1 cellular context compared by ENCODE assay signal in genomic region chr4:38601244-38601915, GRCh38.
TF ChIP-seq lines count a peak whose summit lies in the region.

No MANE protein-coding gene starts in this region.

TF ChIP-seq in HepG2, 621 proteins besides CTCF, POLR2A, EP300 and RAD21 (continued from another document and continues in another):
- TF ChIP-seq ZNF224 (CRISPR knock-in tag; IDR thresholded peaks at IDR 0.05), result no peak
- peak; percentile 64; the same call in 1 of the 2 replicates for TF ChIP-seq ZBTB20 (CRISPR knock-in tag; IDR thresholded peaks at IDR 0.05; ENCODE audit: borderline replicate concordance, low read depth)
- TF ChIP-seq TRIM24 (CRISPR knock-in tag; IDR thresholded peaks at IDR 0.05), result peak; percentile 37; the same call in 1 of the 2 replicates
- no peak for TF ChIP-seq ZNF205 (CRISPR knock-in tag; IDR thresholded peaks at IDR 0.05)
- 0 out of 2 replicates have a peak, but pooled peaks have one; percentile 12 for TF ChIP-seq RARA (CRISPR knock-in tag; IDR thresholded peaks at IDR 0.05)
- 0 out of 2 replicates have a peak, but pooled peaks have one; percentile 46 for TF ChIP-seq GABPB1 (CRISPR knock-in tag; IDR thresholded peaks at IDR 0.05)
- TF ChIP-seq SMAD3 (CRISPR knock-in tag; IDR thresholded peaks at IDR 0.05), result peak; percentile 48; the same call in 1 of the 2 replicates
- peak; percentile 81 for TF ChIP-seq HMG20A (CRISPR knock-in tag; IDR thresholded peaks at IDR 0.05; ENCODE audit: borderline replicate concordance)
- TF ChIP-seq, protein P1, sequence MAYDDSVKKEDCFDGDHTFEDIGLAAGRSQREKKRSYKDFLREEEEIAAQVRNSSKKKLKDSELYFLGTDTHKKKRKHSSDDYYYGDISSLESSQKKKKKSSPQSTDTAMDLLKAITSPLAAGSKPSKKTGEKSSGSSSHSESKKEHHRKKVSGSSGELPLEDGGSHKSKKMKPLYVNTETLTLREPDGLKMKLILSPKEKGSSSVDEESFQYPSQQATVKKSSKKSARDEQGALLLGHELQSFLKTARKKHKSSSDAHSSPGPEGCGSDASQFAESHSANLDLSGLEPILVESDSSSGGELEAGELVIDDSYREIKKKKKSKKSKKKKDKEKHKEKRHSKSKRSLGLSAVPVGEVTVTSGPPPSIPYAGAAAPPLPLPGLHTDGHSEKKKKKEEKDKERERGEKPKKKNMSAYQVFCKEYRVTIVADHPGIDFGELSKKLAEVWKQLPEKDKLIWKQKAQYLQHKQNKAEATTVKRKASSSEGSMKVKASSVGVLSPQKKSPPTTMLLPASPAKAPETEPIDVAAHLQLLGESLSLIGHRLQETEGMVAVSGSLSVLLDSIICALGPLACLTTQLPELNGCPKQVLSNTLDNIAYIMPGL (CRISPR knock-in tag; IDR thresholded peaks at IDR 0.05; ENCODE audit: borderline replicate concordance in 1 of 2, low read depth in 1 of 2), result 0 out of 4 replicates have a peak, but pooled peaks of 1 of the 2 experiments have one; percentile 24
- no peak for TF ChIP-seq TAF1 (CRISPR knock-in tag; IDR thresholded peaks at IDR 0.05)
- TF ChIP-seq RXRB (CRISPR knock-in tag; IDR thresholded peaks at IDR 0.05; ENCODE audit: borderline replicate concordance), result peak; percentile 49; the same call in 1 of the 2 replicates
- TF ChIP-seq ZBTB40 (IDR thresholded peaks at IDR 0.05), result no peak
- TF ChIP-seq ZBTB40 (CRISPR knock-in tag; IDR thresholded peaks at IDR 0.05), result no peak
- TF ChIP-seq ZNF710 (CRISPR knock-in tag; IDR thresholded peaks at IDR 0.05; ENCODE audit: borderline replicate concordance), result no peak
- TF ChIP-seq, protein P2, sequence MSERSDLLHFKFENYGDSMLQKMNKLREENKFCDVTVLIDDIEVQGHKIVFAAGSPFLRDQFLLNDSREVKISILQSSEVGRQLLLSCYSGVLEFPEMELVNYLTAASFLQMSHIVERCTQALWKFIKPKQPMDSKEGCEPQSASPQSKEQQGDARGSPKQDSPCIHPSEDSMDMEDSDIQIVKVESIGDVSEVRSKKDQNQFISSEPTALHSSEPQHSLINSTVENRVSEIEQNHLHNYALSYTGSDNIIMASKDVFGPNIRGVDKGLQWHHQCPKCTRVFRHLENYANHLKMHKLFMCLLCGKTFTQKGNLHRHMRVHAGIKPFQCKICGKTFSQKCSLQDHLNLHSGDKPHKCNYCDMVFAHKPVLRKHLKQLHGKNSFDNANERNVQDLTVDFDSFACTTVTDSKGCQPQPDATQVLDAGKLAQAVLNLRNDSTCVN (CRISPR knock-in tag; IDR thresholded peaks at IDR 0.05; ENCODE audit: borderline replicate concordance), result peak; percentile 97
- peak; percentile 49; the same call in 1 of the 2 replicates for TF ChIP-seq SALL1 (CRISPR knock-in tag; IDR thresholded peaks at IDR 0.05)
- TF ChIP-seq, protein P3, sequence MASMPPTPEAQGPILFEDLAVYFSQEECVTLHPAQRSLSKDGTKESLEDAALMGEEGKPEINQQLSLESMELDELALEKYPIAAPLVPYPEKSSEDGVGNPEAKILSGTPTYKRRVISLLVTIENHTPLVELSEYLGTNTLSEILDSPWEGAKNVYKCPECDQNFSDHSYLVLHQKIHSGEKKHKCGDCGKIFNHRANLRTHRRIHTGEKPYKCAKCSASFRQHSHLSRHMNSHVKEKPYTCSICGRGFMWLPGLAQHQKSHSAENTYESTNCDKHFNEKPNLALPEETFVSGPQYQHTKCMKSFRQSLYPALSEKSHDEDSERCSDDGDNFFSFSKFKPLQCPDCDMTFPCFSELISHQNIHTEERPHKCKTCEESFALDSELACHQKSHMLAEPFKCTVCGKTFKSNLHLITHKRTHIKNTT (CRISPR knock-in tag; IDR thresholded peaks at IDR 0.05), result no peak
- TF ChIP-seq HDAC2 (CRISPR knock-in tag; IDR thresholded peaks at IDR 0.05), result peak; percentile 43; the same call in 1 of the 2 replicates
- peak; percentile 54; the same call in 1 of the 2 replicates for TF ChIP-seq SOX5 (CRISPR knock-in tag; IDR thresholded peaks at IDR 0.05; ENCODE audit: borderline replicate concordance)
- 0 out of 2 replicates have a peak, but pooled peaks have one; percentile 32 for TF ChIP-seq MED1 (CRISPR knock-in tag; IDR thresholded peaks at IDR 0.05)
- peak; percentile 34 for TF ChIP-seq JARID2 (CRISPR knock-in tag; IDR thresholded peaks at IDR 0.05; ENCODE audit: insufficient replicate concordance)
- peak; percentile 53; the same call in 1 of the 2 replicates for TF ChIP-seq ATF7 (IDR thresholded peaks at IDR 0.05)
- no peak for TF ChIP-seq ATF7 (CRISPR knock-in tag; IDR thresholded peaks at IDR 0.05)
- TF ChIP-seq KLF6 (CRISPR knock-in tag; IDR thresholded peaks at IDR 0.05), result 0 out of 2 replicates have a peak, but pooled peaks have one; percentile 34
- no peak for TF ChIP-seq RFXANK (CRISPR knock-in tag; IDR thresholded peaks at IDR 0.05)
- TF ChIP-seq, protein P4, sequence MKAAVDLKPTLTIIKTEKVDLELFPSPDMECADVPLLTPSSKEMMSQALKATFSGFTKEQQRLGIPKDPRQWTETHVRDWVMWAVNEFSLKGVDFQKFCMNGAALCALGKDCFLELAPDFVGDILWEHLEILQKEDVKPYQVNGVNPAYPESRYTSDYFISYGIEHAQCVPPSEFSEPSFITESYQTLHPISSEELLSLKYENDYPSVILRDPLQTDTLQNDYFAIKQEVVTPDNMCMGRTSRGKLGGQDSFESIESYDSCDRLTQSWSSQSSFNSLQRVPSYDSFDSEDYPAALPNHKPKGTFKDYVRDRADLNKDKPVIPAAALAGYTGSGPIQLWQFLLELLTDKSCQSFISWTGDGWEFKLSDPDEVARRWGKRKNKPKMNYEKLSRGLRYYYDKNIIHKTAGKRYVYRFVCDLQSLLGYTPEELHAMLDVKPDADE (CRISPR knock-in tag; IDR thresholded peaks at IDR 0.05), result no peak
- peak; percentile 99 for TF ChIP-seq CEBPB (IDR thresholded peaks at IDR 0.05; ENCODE audit: borderline replicate concordance, low read depth, low read length)
- TF ChIP-seq ZNF580 (CRISPR knock-in tag; IDR thresholded peaks at IDR 0.05; ENCODE audit: borderline replicate concordance, low read depth), result 0 out of 2 replicates have a peak, but pooled peaks have one; percentile 50
- TF ChIP-seq SOX6 (IDR thresholded peaks at IDR 0.05), result no peak
- TF ChIP-seq SOX6 (CRISPR knock-in tag; IDR thresholded peaks at IDR 0.05), result 0 out of 2 replicates have a peak, but pooled peaks have one; percentile 39
- TF ChIP-seq, protein P5, sequence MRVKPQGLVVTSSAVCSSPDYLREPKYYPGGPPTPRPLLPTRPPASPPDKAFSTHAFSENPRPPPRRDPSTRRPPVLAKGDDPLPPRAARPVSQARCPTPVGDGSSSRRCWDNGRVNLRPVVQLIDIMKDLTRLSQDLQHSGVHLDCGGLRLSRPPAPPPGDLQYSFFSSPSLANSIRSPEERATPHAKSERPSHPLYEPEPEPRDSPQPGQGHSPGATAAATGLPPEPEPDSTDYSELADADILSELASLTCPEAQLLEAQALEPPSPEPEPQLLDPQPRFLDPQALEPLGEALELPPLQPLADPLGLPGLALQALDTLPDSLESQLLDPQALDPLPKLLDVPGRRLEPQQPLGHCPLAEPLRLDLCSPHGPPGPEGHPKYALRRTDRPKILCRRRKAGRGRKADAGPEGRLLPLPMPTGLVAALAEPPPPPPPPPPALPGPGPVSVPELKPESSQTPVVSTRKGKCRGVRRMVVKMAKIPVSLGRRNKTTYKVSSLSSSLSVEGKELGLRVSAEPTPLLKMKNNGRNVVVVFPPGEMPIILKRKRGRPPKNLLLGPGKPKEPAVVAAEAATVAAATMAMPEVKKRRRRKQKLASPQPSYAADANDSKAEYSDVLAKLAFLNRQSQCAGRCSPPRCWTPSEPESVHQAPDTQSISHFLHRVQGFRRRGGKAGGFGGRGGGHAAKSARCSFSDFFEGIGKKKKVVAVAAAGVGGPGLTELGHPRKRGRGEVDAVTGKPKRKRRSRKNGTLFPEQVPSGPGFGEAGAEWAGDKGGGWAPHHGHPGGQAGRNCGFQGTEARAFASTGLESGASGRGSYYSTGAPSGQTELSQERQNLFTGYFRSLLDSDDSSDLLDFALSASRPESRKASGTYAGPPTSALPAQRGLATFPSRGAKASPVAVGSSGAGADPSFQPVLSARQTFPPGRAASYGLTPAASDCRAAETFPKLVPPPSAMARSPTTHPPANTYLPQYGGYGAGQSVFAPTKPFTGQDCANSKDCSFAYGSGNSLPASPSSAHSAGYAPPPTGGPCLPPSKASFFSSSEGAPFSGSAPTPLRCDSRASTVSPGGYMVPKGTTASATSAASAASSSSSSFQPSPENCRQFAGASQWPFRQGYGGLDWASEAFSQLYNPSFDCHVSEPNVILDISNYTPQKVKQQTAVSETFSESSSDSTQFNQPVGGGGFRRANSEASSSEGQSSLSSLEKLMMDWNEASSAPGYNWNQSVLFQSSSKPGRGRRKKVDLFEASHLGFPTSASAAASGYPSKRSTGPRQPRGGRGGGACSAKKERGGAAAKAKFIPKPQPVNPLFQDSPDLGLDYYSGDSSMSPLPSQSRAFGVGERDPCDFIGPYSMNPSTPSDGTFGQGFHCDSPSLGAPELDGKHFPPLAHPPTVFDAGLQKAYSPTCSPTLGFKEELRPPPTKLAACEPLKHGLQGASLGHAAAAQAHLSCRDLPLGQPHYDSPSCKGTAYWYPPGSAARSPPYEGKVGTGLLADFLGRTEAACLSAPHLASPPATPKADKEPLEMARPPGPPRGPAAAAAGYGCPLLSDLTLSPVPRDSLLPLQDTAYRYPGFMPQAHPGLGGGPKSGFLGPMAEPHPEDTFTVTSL (CRISPR knock-in tag; IDR thresholded peaks at IDR 0.05; ENCODE audit: borderline replicate concordance), result peak; percentile 79; the same call in 1 of the 2 replicates
- peak; percentile 62; the same call in 1 of the 2 replicates for TF ChIP-seq ZNF331 (CRISPR knock-in tag; IDR thresholded peaks at IDR 0.05)
- TF ChIP-seq EZH2 (conservative IDR thresholded peaks at IDR 0.05; ENCODE audit: low read depth, low read length), result no peak
- no peak for TF ChIP-seq RBM22 (optimal IDR thresholded peaks at IDR 0.05; ENCODE audit: low read length)
- TF ChIP-seq ZNF138 (CRISPR knock-in tag; IDR thresholded peaks at IDR 0.05; ENCODE audit: low read depth), result no peak
- peak; percentile 49; the same call in 1 of the 2 replicates for TF ChIP-seq SAP130 (CRISPR knock-in tag; IDR thresholded peaks at IDR 0.05; ENCODE audit: low read depth)
